1 cellular context compared by ENCODE assay signal in genomic region chr9:136225748-136226679, GRCh38.
TF ChIP-seq lines count a peak whose summit lies in the region.

No MANE protein-coding gene starts in this region.

TF ChIP-seq in HepG2, 621 proteins besides CTCF, POLR2A, EP300 and RAD21 (continued from another document and continues in another):
- TF ChIP-seq ZBTB14 (CRISPR knock-in tag; IDR thresholded peaks at IDR 0.05): no peak
- no peak for TF ChIP-seq HINFP (CRISPR knock-in tag; IDR thresholded peaks at IDR 0.05; ENCODE audit: low read depth)
- TF ChIP-seq ZNF251 (CRISPR knock-in tag; IDR thresholded peaks at IDR 0.05): no peak
- TF ChIP-seq ZNF792 (CRISPR knock-in tag; IDR thresholded peaks at IDR 0.05): no peak
- TF ChIP-seq RNF2 (conservative IDR thresholded peaks at IDR 0.05; ENCODE audit: low read depth): no peak
- no peak for TF ChIP-seq NONO (IDR thresholded peaks at IDR 0.05)
- TF ChIP-seq NONO (CRISPR knock-in tag; conservative IDR thresholded peaks at IDR 0.05): peak; percentile 57; the same call in 1 of the 2 replicates
- no peak for TF ChIP-seq ZNF30 (CRISPR knock-in tag; IDR thresholded peaks at IDR 0.05)
- TF ChIP-seq ZNF761 (CRISPR knock-in tag; conservative IDR thresholded peaks at IDR 0.05): no peak
- TF ChIP-seq ZNF362 (CRISPR knock-in tag; IDR thresholded peaks at IDR 0.05; ENCODE audit: borderline replicate concordance): no peak
- TF ChIP-seq ISL2 (CRISPR knock-in tag; IDR thresholded peaks at IDR 0.05): no peak
- no peak for TF ChIP-seq REPIN1 (CRISPR knock-in tag; IDR thresholded peaks at IDR 0.05; ENCODE audit: borderline replicate concordance, low read depth)
- no peak for TF ChIP-seq HOXA9 (CRISPR knock-in tag; IDR thresholded peaks at IDR 0.05; ENCODE audit: borderline replicate concordance)
- no peak for TF ChIP-seq SSRP1 (CRISPR knock-in tag; IDR thresholded peaks at IDR 0.05)
- TF ChIP-seq GLI4 (CRISPR knock-in tag; IDR thresholded peaks at IDR 0.05; ENCODE audit: borderline replicate concordance): no peak
- no peak for TF ChIP-seq IRX3 (CRISPR knock-in tag; IDR thresholded peaks at IDR 0.05; ENCODE audit: borderline replicate concordance, low read depth)
- TF ChIP-seq HMGXB4 (CRISPR knock-in tag; IDR thresholded peaks at IDR 0.05; ENCODE audit: borderline replicate concordance in 1 of 2, low read depth in 1 of 2): peak; percentile 47 to 54; a peak in 1 of 4 replicates
- TF ChIP-seq CCAR2 (optimal IDR thresholded peaks at IDR 0.05; ENCODE audit: low read depth, low read length): no peak
- no peak for TF ChIP-seq HOXA3 (CRISPR knock-in tag; IDR thresholded peaks at IDR 0.05)
- TF ChIP-seq ZBTB21 (CRISPR knock-in tag; IDR thresholded peaks at IDR 0.05): no peak
- TF ChIP-seq ETV5 (CRISPR knock-in tag; IDR thresholded peaks at IDR 0.05; ENCODE audit: borderline replicate concordance): no peak
- TF ChIP-seq POLR2AphosphoS2 (IDR thresholded peaks at IDR 0.05; ENCODE audit: low read depth, low read length): no peak
- no peak for TF ChIP-seq PTBP1 (IDR thresholded peaks at IDR 0.05; ENCODE audit: low read depth, low read length, poor library complexity, severe bottlenecking)
- TF ChIP-seq TCF7L2 (IDR thresholded peaks at IDR 0.05; ENCODE audit: low read depth, low read length): no peak
- TF ChIP-seq ZNF850 (CRISPR knock-in tag; conservative IDR thresholded peaks at IDR 0.05): no peak
- no peak for TF ChIP-seq FOXP4 (CRISPR knock-in tag; IDR thresholded peaks at IDR 0.05)
- no peak for TF ChIP-seq ZNF660 (CRISPR knock-in tag; IDR thresholded peaks at IDR 0.05; ENCODE audit: borderline replicate concordance, low read depth)
- TF ChIP-seq ZNF180 (CRISPR knock-in tag; IDR thresholded peaks at IDR 0.05; ENCODE audit: borderline replicate concordance, low read depth): no peak
- TF ChIP-seq ZNF75D (CRISPR knock-in tag; IDR thresholded peaks at IDR 0.05; ENCODE audit: borderline replicate concordance): no peak
- TF ChIP-seq SPEN (CRISPR knock-in tag; IDR thresholded peaks at IDR 0.05; ENCODE audit: low read depth): 0 out of 2 replicates have a peak, but pooled peaks have one; percentile 31
- no peak for TF ChIP-seq RARG (CRISPR knock-in tag; IDR thresholded peaks at IDR 0.05; ENCODE audit: low read depth)
- no peak for TF ChIP-seq SUZ12 (IDR thresholded peaks at IDR 0.05; ENCODE audit: low read depth, low read length)
- TF ChIP-seq ATF7 (IDR thresholded peaks at IDR 0.05): no peak
- no peak for TF ChIP-seq ATF7 (CRISPR knock-in tag; IDR thresholded peaks at IDR 0.05)
- TF ChIP-seq SRSF4 (IDR thresholded peaks at IDR 0.05; ENCODE audit: low read depth, low read length, poor library complexity, severe bottlenecking): no peak
- no peak for TF ChIP-seq RXRA (CRISPR knock-in tag; IDR thresholded peaks at IDR 0.05)
- TF ChIP-seq PATZ1 (CRISPR knock-in tag; IDR thresholded peaks at IDR 0.05): 0 out of 2 replicates have a peak, but pooled peaks have one; percentile 15
- TF ChIP-seq IKZF1 (IDR thresholded peaks at IDR 0.05): no peak
- no peak for TF ChIP-seq ZNF780A (CRISPR knock-in tag; IDR thresholded peaks at IDR 0.05)
- no peak for TF ChIP-seq SIN3B (IDR thresholded peaks at IDR 0.05; ENCODE audit: low read length)
- no peak for TF ChIP-seq WIZ (CRISPR knock-in tag; IDR thresholded peaks at IDR 0.05)
- TF ChIP-seq RXRB (CRISPR knock-in tag; IDR thresholded peaks at IDR 0.05; ENCODE audit: borderline replicate concordance): no peak
- TF ChIP-seq KDM5B (CRISPR knock-in tag; IDR thresholded peaks at IDR 0.05; ENCODE audit: borderline replicate concordance): 0 out of 2 replicates have a peak, but pooled peaks have one; percentile 28
- TF ChIP-seq ZFY (CRISPR knock-in tag; IDR thresholded peaks at IDR 0.05): 0 out of 2 replicates have a peak, but pooled peaks have one; percentile 18
- TF ChIP-seq PCBP1 (IDR thresholded peaks at IDR 0.05; ENCODE audit: borderline replicate concordance, low read depth, low read length): no peak
- no peak for TF ChIP-seq NCOA1 (CRISPR knock-in tag; IDR thresholded peaks at IDR 0.05)
- TF ChIP-seq ATF2 (CRISPR knock-in tag; IDR thresholded peaks at IDR 0.05): peak; percentile 31; the same call in 1 of the 2 replicates
- no peak for TF ChIP-seq ONECUT2 (CRISPR knock-in tag; IDR thresholded peaks at IDR 0.05)
- peak; percentile 23; the same call in 1 of the 2 replicates for TF ChIP-seq MYC (CRISPR knock-in tag; IDR thresholded peaks at IDR 0.05; ENCODE audit: borderline replicate concordance)
- no peak for TF ChIP-seq ZNF607 (CRISPR knock-in tag; IDR thresholded peaks at IDR 0.05; ENCODE audit: borderline replicate concordance)
- no peak for TF ChIP-seq FOXA3 (CRISPR knock-in tag; IDR thresholded peaks at IDR 0.05)
- TF ChIP-seq ZNF580 (CRISPR knock-in tag; IDR thresholded peaks at IDR 0.05; ENCODE audit: borderline replicate concordance, low read depth): no peak
- TF ChIP-seq KAT2B (IDR thresholded peaks at IDR 0.05; ENCODE audit: borderline replicate concordance, low read depth, low read length): no peak
- TF ChIP-seq ZUFSP (CRISPR knock-in tag; IDR thresholded peaks at IDR 0.05; ENCODE audit: borderline replicate concordance): no peak
- TF ChIP-seq SKI (IDR thresholded peaks at IDR 0.05; ENCODE audit: partially characterized antibody): no peak
